ENCODE assay signal across 22 cellular contexts in the genomic region with DNA sequence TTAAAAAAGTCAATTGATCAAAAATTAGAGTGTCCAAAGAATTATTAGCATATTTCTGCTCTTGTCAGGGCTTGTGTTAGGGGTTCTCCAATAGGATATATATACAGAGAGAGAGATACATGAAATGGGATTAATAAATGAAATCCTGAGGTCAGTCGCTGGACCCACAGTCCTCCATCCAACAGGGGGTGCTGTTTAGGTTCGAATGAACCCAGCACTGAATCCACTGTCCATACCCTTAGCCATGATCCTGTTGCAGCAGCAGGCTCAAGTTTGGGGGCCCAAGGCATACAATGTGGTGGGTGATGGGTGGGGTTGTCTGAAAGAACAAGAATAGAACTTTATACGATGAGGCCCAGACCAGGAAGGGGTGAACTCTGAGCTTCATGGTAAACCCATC. TPM values are rescaled to one million over a fixed set of nuclear protein-coding genes. Genes with fewer than 3 reads are reported as not detected.
DNase-seq lines count a peak whose midpoint lies in the region; ATAC-seq, FAIRE-seq and TF ChIP-seq lines count a peak whose summit lies in the region.
"Had no signal": no experiment of that assay in that cellular context is flagged by ENCODE, and none has a peak within 500 bp of the region (broad histone marks: within the 10 kb centered on the region; RNA-seq: fewer than 3 reads in every experiment).

No MANE protein-coding gene starts in this region.

- WGBS in HepG2 (ENCODE audit: low lambda C conversion rate): 52% methylated on average over 3 of the region's 3 CpGs
- WGBS in right lobe of liver (ENCODE audit: insufficient coverage, low coverage, low lambda C conversion rate, missing lambda C conversion rate): 87% methylated on average over 3 of the region's 3 CpGs
- WGBS in smooth muscle cell (ENCODE audit: low lambda C conversion rate): 83% methylated on average over 3 of the region's 3 CpGs

- DNase-seq in HepG2 (ENCODE audit: low spot score) (no peak), right lobe of liver (no peak), HT1080 (ENCODE audit: low read depth) (peak; percentile 10), brain microvascular endothelial cell (no peak), smooth muscle cell (lab: John Stamatoyannopoulos, UW; ENCODE audit: unreplicated experiment) (no peak), GM03348 (ENCODE audit: low spot score) (no peak)
- DNase-seq: activated CD8-positive, alpha-beta memory T cell treated with anti-CD3 and anti-CD28 coated beads for 24 hours; DMS79 treated with DMSO at 0.1 percent for 48 hours; GM23248; Kasumi-1; NCI-H1694 treated with DMSO at 0.1 percent for 48 hours; NCI-H510A treated with DMSO at 0.1 percent for 48 hours; spleen had no signal

- in situ Hi-C loops in HepG2 (cut with HindIII; ENCODE audit: extremely low pct_ligation_motif_present, low pct_unique_long_range_greater_than_20kb): no loop called here
- in situ Hi-C loops in brain microvascular endothelial cell (cut with HindIII; ENCODE audit: low pct_ligation_motif_present, low sequenced_read_pairs): no loop called here

- H3K36me3 ChIP-seq in HepG2 (replicated peaks in 1 of 2; ENCODE audit: control insufficient read depth in 1 of 2, insufficient read depth in 2 of 2, low read length in 2 of 2) (no peaks in the 10 kb centered on the region), right lobe of liver (no peaks in the 10 kb centered on the region), brain microvascular endothelial cell (replicated peaks) (no peaks in the 10 kb centered on the region), smooth muscle cell (ENCODE audit: low read depth) (no peaks in the 10 kb centered on the region)
- H3K36me3 ChIP-seq: spleen, thoracic aorta had no signal

- no peaks in the 10 kb centered on the region for H3K27me3 ChIP-seq in HepG2 (ENCODE audit: control insufficient read depth in 1 of 2, insufficient read depth in 2 of 2, low read length in 2 of 2)
- no peaks in the 10 kb centered on the region for H3K27me3 ChIP-seq in right lobe of liver
- H3K27me3 ChIP-seq in brain microvascular endothelial cell (replicated peaks): no peaks in the 10 kb centered on the region
- H3K27me3 ChIP-seq in smooth muscle cell (ENCODE audit: low read depth): peaks cover 26% of the 10 kb centered on the region

- ATAC-seq in HepG2 (no peak), right lobe of liver (no peak), GM18498 (IDR thresholded peaks at IDR 0.05; ENCODE audit: unreplicated experiment) (no peak), HG02885 (IDR thresholded peaks at IDR 0.05; ENCODE audit: poor library complexity, unreplicated experiment) (no peak)

- POLR2A ChIA-PET in HepG2 (lab: Yijun Ruan, JAX): no interaction called here

- TF ChIP-seq CTCF in HepG2 (CRISPR knock-in tag; IDR thresholded peaks at IDR 0.05) (no peak), right lobe of liver (IDR thresholded peaks at IDR 0.05) (no peak), brain microvascular endothelial cell (IDR thresholded peaks at IDR 0.05; ENCODE audit: low read depth, low read length, missing control alignments) (peak; percentile 11), smooth muscle cell (IDR thresholded peaks at IDR 0.05; ENCODE audit: borderline replicate concordance, insufficient read depth, poor library complexity, severe bottlenecking) (peak; percentile 7)

- H3K9me3 ChIP-seq in HepG2 (ENCODE audit: low read length) (no peaks in the 10 kb centered on the region), right lobe of liver (no peaks in the 10 kb centered on the region), smooth muscle cell (replicated peaks; ENCODE audit: low read depth) (no peaks in the 10 kb centered on the region)
- H3K9me3 ChIP-seq: mucosa of descending colon, spleen, thoracic aorta had no signal

- H4K20me1 ChIP-seq in HepG2 (ENCODE audit: insufficient read depth, low read length): no peaks in the 10 kb centered on the region
- H4K20me1 ChIP-seq in smooth muscle cell (ENCODE audit: low read depth): no peaks in the 10 kb centered on the region

- TF ChIP-seq POLR2A in HepG2 (IDR thresholded peaks at IDR 0.05; ENCODE audit: insufficient read depth in 1 of 2, low read depth in 2 of 2, low read length in 2 of 2) (no peak), right lobe of liver (IDR thresholded peaks at IDR 0.05) (no peak)

- intact Hi-C loops in HepG2 (cut with micrococcal nuclease; ENCODE audit: unreplicated experiment): no loop called here
- intact Hi-C loops in right lobe of liver (cut with DNase I): no loop called here

- CTCF ChIA-PET in HepG2 (lab: Yijun Ruan, JAX; ENCODE audit: low intra/inter-chr PET ratio, low total read pairs): no interaction called here

- H3K4me1 ChIP-seq in HepG2 (ENCODE audit: insufficient read depth, low read length) (no peaks in the 10 kb centered on the region), right lobe of liver (no peaks in the 10 kb centered on the region), smooth muscle cell (ENCODE audit: low read depth) (no peaks in the 10 kb centered on the region)
- H3K4me1 ChIP-seq: spleen had no signal

- no peak for FAIRE-seq in HepG2 (lab: Jason Lieb, UNC)
- FAIRE-seq: frontal cortex, islet of Langerhans had no signal

- H3K4me2 ChIP-seq in HepG2 (ENCODE audit: low read depth, low read length) (no peak overlapping the region), smooth muscle cell (no peak overlapping the region)

- H3K4me3 ChIP-seq in HepG2 (replicated peaks in 1 of 3; ENCODE audit: insufficient read depth in 1 of 3, low read depth in 2 of 3, low read length in 3 of 3): no peak overlapping the region
- no peak overlapping the region for H3K4me3 ChIP-seq in right lobe of liver
- no peak overlapping the region for H3K4me3 ChIP-seq in brain microvascular endothelial cell (ENCODE audit: low read depth, low read length)
- no peak overlapping the region for H3K4me3 ChIP-seq in smooth muscle cell
- H3K4me3 ChIP-seq: GM23248, mucosa of descending colon, spleen, thoracic aorta had no signal

- no peak for TF ChIP-seq RAD21 in HepG2 (CRISPR knock-in tag; IDR thresholded peaks at IDR 0.05)

- H3K27ac ChIP-seq in HepG2 (ENCODE audit: extremely low read length, insufficient read depth, low read length) (no peak overlapping the region), right lobe of liver (no peak overlapping the region), brain microvascular endothelial cell (no peak overlapping the region), smooth muscle cell (ENCODE audit: low read depth) (no peak overlapping the region)
- H3K27ac ChIP-seq: GM23248, HL-60, spleen, thoracic aorta had no signal

- TF ChIP-seq EP300 in HepG2 (IDR thresholded peaks at IDR 0.05; ENCODE audit: low read depth in 2 of 2, low read length in 2 of 2) (no peak), HepG2 (CRISPR knock-in tag; IDR thresholded peaks at IDR 0.05; ENCODE audit: borderline replicate concordance) (no peak)

- no peaks in the 10 kb centered on the region for H3F3A ChIP-seq in smooth muscle cell (ENCODE audit: low read depth)

- H3K79me2 ChIP-seq in HepG2 (ENCODE audit: insufficient read depth, low read length): no peaks in the 10 kb centered on the region
- no peaks in the 10 kb centered on the region for H3K79me2 ChIP-seq in smooth muscle cell (ENCODE audit: low read depth)

- H2AFZ ChIP-seq in HepG2 (ENCODE audit: low read length): no peak overlapping the region
- H2AFZ ChIP-seq in smooth muscle cell (ENCODE audit: low read depth): no peak overlapping the region
- H2AFZ ChIP-seq: GM23248 had no signal

- no TSS peak for BruUV-seq in HepG2 (replicated peaks; lab: Mats Ljungman, UMichigan)

- no peak overlapping the region for H3K9ac ChIP-seq in HepG2 (ENCODE audit: insufficient read depth, low read depth, low read length)
- no peak overlapping the region for H3K9ac ChIP-seq in smooth muscle cell (ENCODE audit: low read depth)
- H3K9ac ChIP-seq: GM23248 had no signal

RNA-seq across cellular contexts. Expression of a gene that starts 0.8 kb away (rescaled TPM):
- total RNA-seq in HepG2 (2016; rRNA removed; fragmentation: Illumina TruSeq; extraction: Trizol): not detected in 2 replicates
- not detected in 2 replicates for total RNA-seq in HepG2 (2016; cell fraction: cytosol; rRNA removed; fragmentation: Illumina TruSeq; extraction: Trizol; ENCODE audit: low read depth)
- total RNA-seq in HepG2 (2016; cell fraction: insoluble cytoplasmic fraction; rRNA removed; fragmentation: Illumina TruSeq; extraction: Trizol): not detected in 2 replicates
- total RNA-seq in HepG2 (2016; cell fraction: membrane; rRNA removed; fragmentation: Illumina TruSeq; extraction: Trizol): not detected in 2 replicates
- total RNA-seq in HepG2 (2016; cell fraction: nucleus; rRNA removed; fragmentation: Illumina TruSeq; extraction: Trizol): not detected in 2 replicates
- not detected in 2 replicates for polyA plus RNA-seq in HepG2 (2011; rRNA removed)
- not detected in 2 replicates for polyA plus RNA-seq in HepG2 (2011; cell fraction: cytosol; rRNA removed)
- not detected in 2 replicates for polyA plus RNA-seq in HepG2 (2011; cell fraction: nucleus; rRNA removed)
- not detected in 2 replicates for polyA plus RNA-seq in HepG2 (2012)
- polyA plus RNA-seq in HepG2 (2016; cell fraction: cytosol; fragmentation: Illumina TruSeq; extraction: Trizol; ENCODE audit: low read depth): not detected in 2 replicates
- not detected in 2 replicates for polyA plus RNA-seq in HepG2 (2016; cell fraction: insoluble cytoplasmic fraction; fragmentation: Illumina TruSeq; extraction: Trizol; ENCODE audit: low read depth)
- not detected in 2 replicates for polyA plus RNA-seq in HepG2 (2016; cell fraction: membrane; fragmentation: Illumina TruSeq; extraction: Trizol; ENCODE audit: low read depth)
- not detected in 2 replicates for polyA plus RNA-seq in HepG2 (2016; cell fraction: nucleus; fragmentation: Illumina TruSeq; extraction: Trizol; ENCODE audit: insufficient read depth, low read depth)
- polyA minus RNA-seq in HepG2 (2011; rRNA and poly(A)+ RNA removed; ENCODE audit: low replicate concordance): not detected in 2 replicates
- polyA minus RNA-seq in HepG2 (2011; cell fraction: cytosol; rRNA and poly(A)+ RNA removed): not detected in 2 replicates
- not detected in 2 replicates for polyA minus RNA-seq in HepG2 (2011; cell fraction: nucleus; rRNA and poly(A)+ RNA removed)
- not detected for total RNA-seq in right lobe of liver
- not detected in 2 replicates for total RNA-seq in HT1080 (2014; rRNA removed; shearing (Covaris generic))
- polyA plus RNA-seq in HT1080 (2015; cell fraction: cytosol; rRNA removed): not detected in 2 replicates
- not detected in 2 replicates for polyA plus RNA-seq in HT1080 (2015; cell fraction: nucleus; rRNA removed)
- total RNA-seq in smooth muscle cell: 2.3 TPM in 1 of 2 replicates, not detected in the other
- polyA plus RNA-seq in smooth muscle cell: 0.03 and 0.11 TPM in 2 replicates
- total RNA-seq: GM23248; osteoblast; spleen; T-helper 2 cell treated with Interferon-gamma antibody and Interleukin-4, amounts not matched to agents 100 ng/mL and 5 ng/mL, for 36 hours; thoracic aorta had no signal
- polyA plus RNA-seq: GM23248 had no signal

RNA-seq across cellular contexts. Expression of a gene that starts 37.8 kb away (rescaled TPM):
- total RNA-seq in HepG2 (2016; rRNA removed; fragmentation: Illumina TruSeq; extraction: Trizol): 0.11 and 0.13 TPM in 2 replicates
- not detected in 2 replicates for total RNA-seq in HepG2 (2016; cell fraction: cytosol; rRNA removed; fragmentation: Illumina TruSeq; extraction: Trizol; ENCODE audit: low read depth)
- 0.04 and 0.12 TPM in 2 replicates for total RNA-seq in HepG2 (2016; cell fraction: insoluble cytoplasmic fraction; rRNA removed; fragmentation: Illumina TruSeq; extraction: Trizol)
- 0.14 and 0.22 TPM in 2 replicates for total RNA-seq in HepG2 (2016; cell fraction: membrane; rRNA removed; fragmentation: Illumina TruSeq; extraction: Trizol)
- not detected in 2 replicates for total RNA-seq in HepG2 (2016; cell fraction: nucleus; rRNA removed; fragmentation: Illumina TruSeq; extraction: Trizol)
- not detected in 2 replicates for polyA plus RNA-seq in HepG2 (2011; rRNA removed)
- polyA plus RNA-seq in HepG2 (2011; cell fraction: cytosol; rRNA removed): not detected in 2 replicates
- 0.13 TPM in 1 of 2 replicates, not detected in the other for polyA plus RNA-seq in HepG2 (2011; cell fraction: nucleus; rRNA removed)
- not detected in 2 replicates for polyA plus RNA-seq in HepG2 (2012)
- polyA plus RNA-seq in HepG2 (2016; cell fraction: cytosol; fragmentation: Illumina TruSeq; extraction: Trizol; ENCODE audit: low read depth): 0.03 TPM in 1 of 2 replicates, not detected in the other
- polyA plus RNA-seq in HepG2 (2016; cell fraction: insoluble cytoplasmic fraction; fragmentation: Illumina TruSeq; extraction: Trizol; ENCODE audit: low read depth): 0.21 and 0.37 TPM in 2 replicates
- polyA plus RNA-seq in HepG2 (2016; cell fraction: membrane; fragmentation: Illumina TruSeq; extraction: Trizol; ENCODE audit: low read depth): 0.07 TPM in 2 replicates
- polyA plus RNA-seq in HepG2 (2016; cell fraction: nucleus; fragmentation: Illumina TruSeq; extraction: Trizol; ENCODE audit: insufficient read depth, low read depth): 0.41 TPM in 1 of 2 replicates, not detected in the other
- 0.33 TPM in 1 of 2 replicates, not detected in the other for polyA minus RNA-seq in HepG2 (2011; rRNA and poly(A)+ RNA removed; ENCODE audit: low replicate concordance)
- not detected in 2 replicates for polyA minus RNA-seq in HepG2 (2011; cell fraction: cytosol; rRNA and poly(A)+ RNA removed)
- not detected in 2 replicates for polyA minus RNA-seq in HepG2 (2011; cell fraction: nucleus; rRNA and poly(A)+ RNA removed)
- total RNA-seq in right lobe of liver: under 1 TPM in 4 of 6 experiments, not detected in 2; 0.06 to 0.86 (median 0.15) TPM
- total RNA-seq in HT1080 (2014; rRNA removed; shearing (Covaris generic)): not detected in 2 replicates
- polyA plus RNA-seq in HT1080 (2015; cell fraction: cytosol; rRNA removed): not detected in 2 replicates
- polyA plus RNA-seq in HT1080 (2015; cell fraction: nucleus; rRNA removed): not detected in 2 replicates
- total RNA-seq in smooth muscle cell: not detected in 2 replicates
- polyA plus RNA-seq in smooth muscle cell: not detected in 2 replicates
- total RNA-seq: GM23248; osteoblast; spleen; T-helper 2 cell treated with Interferon-gamma antibody and Interleukin-4, amounts not matched to agents 100 ng/mL and 5 ng/mL, for 36 hours; thoracic aorta had no signal
- polyA plus RNA-seq: GM23248 had no signal

Comparison
In these comparisons a context has a peak if more than half of its experiments do, and no peak if none do; other contexts are left out.
1. CTCF ChIP-seq: peak in brain microvascular endothelial cell (single experiment) and smooth muscle cell (single experiment); none in HepG2 (single experiment) and right lobe of liver (0 of 4).